ENCODE assay signal across 19 cellular contexts in genomic region chr16:70383421-70383960, GRCh38.
"Had no signal": no experiment of that assay in that cellular context is flagged by ENCODE, and none has a peak within 500 bp of the region (broad histone marks: within the 10 kb centered on the region; RNA-seq: fewer than 3 reads in every experiment).

No MANE protein-coding gene starts in this region.

- H3K27me3 ChIP-seq: esophagus squamous epithelium, heart left ventricle, pancreas had no signal

- H3K9me3 Mint-ChIP-seq: activated CD4-positive, alpha-beta memory T cell treated with anti-CD3 and anti-CD28 coated beads for 36 hours; activated naive CD4-positive, alpha-beta T cell treated with anti-CD3 and anti-CD28 coated beads for 36 hours; activated T-helper 1 cell treated with anti-CD3 and anti-CD28 coated beads, Interleukin-12 subunit alpha, Interleukin-12 subunit beta, Interleukin-2, Interleukin-4 antibody, amounts not matched to agents 30 ng/mL and 10 ng/mL and 1 ng/mL, durations not matched to agents 14 hours and 24 hours and 36 hours; memory B cell; stimulated activated naive CD8-positive, alpha-beta T cell treated with anti-CD3 and anti-CD28 coated beads, Interleukin-15, amount 100 ng/mL, for 72 hours had no signal

- H3K4me3 ChIP-seq: esophagus squamous epithelium, heart left ventricle, left ventricle myocardium inferior, pancreas, thoracic aorta had no signal

- H3K9me3 ChIP-seq: esophagus squamous epithelium, heart left ventricle, left ventricle myocardium inferior, pancreas, thoracic aorta had no signal

- H3K27me3 Mint-ChIP-seq: activated CD4-positive, alpha-beta memory T cell treated with anti-CD3 and anti-CD28 coated beads for 36 hours; memory B cell; stimulated activated naive CD8-positive, alpha-beta T cell treated with anti-CD3 and anti-CD28 coated beads, Interleukin-15, amount 100 ng/mL, for 72 hours had no signal

- H3K27ac Mint-ChIP-seq: activated CD4-positive, alpha-beta memory T cell treated with anti-CD3 and anti-CD28 coated beads for 36 hours; activated naive CD4-positive, alpha-beta T cell treated with anti-CD3 and anti-CD28 coated beads for 36 hours; memory B cell had no signal

- H3K27ac ChIP-seq: esophagus squamous epithelium, heart left ventricle, left ventricle myocardium inferior, pancreas, thoracic aorta had no signal

- ATAC-seq: heart left ventricle; pancreas; SK-N-SH treated with all-trans-retinoic acid at 6 μM for 48 hours; stimulated activated naive CD8-positive, alpha-beta T cell treated with anti-CD3 and anti-CD28 coated beads, Interleukin-15, amount 100 ng/mL, for 72 hours had no signal

- H3K36me3 ChIP-seq: pancreas had no signal

- FAIRE-seq: bronchial epithelial cell, keratinocyte, pancreas had no signal

- DNase-seq: activated CD4-positive, alpha-beta memory T cell treated with anti-CD3 and anti-CD28 coated beads for 36 hours; activated CD4-positive, alpha-beta T cell treated with anti-CD3 and anti-CD28 coated beads for 1 hour; activated CD8-positive, alpha-beta memory T cell treated with anti-CD3 and anti-CD28 coated beads, Interleukin-2, amount 50 U/mL, for 4 hours; activated naive CD4-positive, alpha-beta T cell treated with anti-CD3 and anti-CD28 coated beads for 36 hours; anterior cingulate cortex; esophagus squamous epithelium; foreskin fibroblast; heart left ventricle; left ventricle myocardium inferior; pancreas; stimulated activated CD4-positive, alpha-beta T cell treated with anti-CD3 and anti-CD28 coated beads, Interleukin-15, amount 100 ng/mL, for 24 hours; stimulated activated CD4-positive, alpha-beta T cell treated with anti-CD3 and anti-CD28 coated beads, Interleukin-4, amount 100 ng/mL, for 24 hours; stimulated activated naive CD8-positive, alpha-beta T cell treated with anti-CD3 and anti-CD28 coated beads, Interleukin-15, amount 100 ng/mL, for 72 hours had no signal

- H3K4me3 Mint-ChIP-seq: activated CD4-positive, alpha-beta memory T cell treated with anti-CD3 and anti-CD28 coated beads for 36 hours; activated naive CD4-positive, alpha-beta T cell treated with anti-CD3 and anti-CD28 coated beads for 36 hours; memory B cell had no signal
